2 cellular contexts compared by ENCODE assay signal in genomic region chr5:80470631-80471030, GRCh38. TPM values are rescaled to one million over a fixed set of nuclear protein-coding genes. Genes with fewer than 3 reads are reported as not detected.
"Had no signal": no experiment of that assay in that cellular context is flagged by ENCODE, and none has a peak within 500 bp of the region (broad histone marks: within the 10 kb centered on the region; RNA-seq: fewer than 3 reads in every experiment).

No MANE protein-coding gene starts in this region.

RNA-seq across cellular contexts. Expression of gene FAM151B, which starts 17.3 kb away (rescaled TPM):
- total RNA-seq: GM23338, H7 had no signal
